Comparison of ENCODE assay signal across 1 cellular context in the genomic region with DNA sequence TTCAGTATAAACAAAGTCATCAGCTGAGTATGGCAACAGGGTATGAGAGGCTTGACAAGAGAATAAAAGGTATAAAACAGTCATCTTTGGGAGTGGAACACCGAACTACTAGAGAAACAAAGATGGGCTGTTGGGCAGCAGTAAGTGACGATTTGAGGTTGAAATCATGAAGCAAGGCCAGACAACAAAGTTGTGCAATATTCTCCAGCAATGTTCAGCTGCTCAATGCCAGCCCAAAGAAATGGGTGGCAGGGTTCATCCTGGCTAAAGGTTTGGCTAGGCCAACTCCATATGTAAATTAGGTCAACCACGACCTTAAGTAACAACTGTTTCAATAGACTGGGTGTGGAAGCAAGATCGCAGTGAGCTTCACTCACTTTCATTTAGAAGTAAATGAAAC.
TF ChIP-seq lines count a peak whose summit lies in the region.

No MANE protein-coding gene starts in this region.

TF ChIP-seq in GM12878, 131 proteins besides CTCF, POLR2A, EP300 and RAD21:
- 0 out of 3 replicates have a peak, but pooled peaks have one; percentile 27 for TF ChIP-seq POU2F2 (IDR thresholded peaks at IDR 0.05; ENCODE audit: borderline replicate concordance, low read depth, low read length)
- TF ChIP-seq, protein P1, sequence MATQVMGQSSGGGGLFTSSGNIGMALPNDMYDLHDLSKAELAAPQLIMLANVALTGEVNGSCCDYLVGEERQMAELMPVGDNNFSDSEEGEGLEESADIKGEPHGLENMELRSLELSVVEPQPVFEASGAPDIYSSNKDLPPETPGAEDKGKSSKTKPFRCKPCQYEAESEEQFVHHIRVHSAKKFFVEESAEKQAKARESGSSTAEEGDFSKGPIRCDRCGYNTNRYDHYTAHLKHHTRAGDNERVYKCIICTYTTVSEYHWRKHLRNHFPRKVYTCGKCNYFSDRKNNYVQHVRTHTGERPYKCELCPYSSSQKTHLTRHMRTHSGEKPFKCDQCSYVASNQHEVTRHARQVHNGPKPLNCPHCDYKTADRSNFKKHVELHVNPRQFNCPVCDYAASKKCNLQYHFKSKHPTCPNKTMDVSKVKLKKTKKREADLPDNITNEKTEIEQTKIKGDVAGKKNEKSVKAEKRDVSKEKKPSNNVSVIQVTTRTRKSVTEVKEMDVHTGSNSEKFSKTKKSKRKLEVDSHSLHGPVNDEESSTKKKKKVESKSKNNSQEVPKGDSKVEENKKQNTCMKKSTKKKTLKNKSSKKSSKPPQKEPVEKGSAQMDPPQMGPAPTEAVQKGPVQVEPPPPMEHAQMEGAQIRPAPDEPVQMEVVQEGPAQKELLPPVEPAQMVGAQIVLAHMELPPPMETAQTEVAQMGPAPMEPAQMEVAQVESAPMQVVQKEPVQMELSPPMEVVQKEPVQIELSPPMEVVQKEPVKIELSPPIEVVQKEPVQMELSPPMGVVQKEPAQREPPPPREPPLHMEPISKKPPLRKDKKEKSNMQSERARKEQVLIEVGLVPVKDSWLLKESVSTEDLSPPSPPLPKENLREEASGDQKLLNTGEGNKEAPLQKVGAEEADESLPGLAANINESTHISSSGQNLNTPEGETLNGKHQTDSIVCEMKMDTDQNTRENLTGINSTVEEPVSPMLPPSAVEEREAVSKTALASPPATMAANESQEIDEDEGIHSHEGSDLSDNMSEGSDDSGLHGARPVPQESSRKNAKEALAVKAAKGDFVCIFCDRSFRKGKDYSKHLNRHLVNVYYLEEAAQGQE (IDR thresholded peaks at IDR 0.05; ENCODE audit: low read depth, low read length): no peak
